8 cellular contexts compared by ENCODE assay signal in genomic region chr11:74170694-74171629, GRCh38. TPM values are rescaled to one million over a fixed set of nuclear protein-coding genes. Genes with fewer than 3 reads are reported as not detected.
DNase-seq lines count a peak whose midpoint lies in the region; ATAC-seq and TF ChIP-seq lines count a peak whose summit lies in the region.

TSS of gene C2CD3 (minus strand) at chr11:74171002. CDS start at chr11:74170792, 210 bp downstream.
TSS of gene PPME1 (plus strand) at chr11:74171289. CDS start at chr11:74171422, 133 bp downstream.

- ATAC-seq in GM21576 (IDR thresholded peaks at IDR 0.05; ENCODE audit: unreplicated experiment), result peak; percentile 95

- peak; percentile 98 for DNase-seq in DMS153 treated with DMSO at 0.1 percent for 48 hours (lab: John Stamatoyannopoulos, UW; ENCODE audit: unreplicated experiment)
- DNase-seq in OCI-M1 (lab: John Stamatoyannopoulos, UW), result peak; percentile 100
- peak; percentile 97 for DNase-seq in activated T-cell treated with anti-CD3 and anti-CD28 coated beads for 24 hours (ENCODE audit: low read depth)
- DNase-seq in epithelial cell of prostate (ENCODE audit: low read depth, low spot score), result peak; percentile 96
- peak; percentile 89 to 95 for DNase-seq in stimulated activated CD8-positive, alpha-beta memory T cell treated with anti-CD3 and anti-CD28 coated beads, Interleukin-4, amount 100 ng/mL, for 1 hour (ENCODE audit: low read depth in 2 of 2, low spot score in 1 of 2)

- TF ChIP-seq EP300 in Ishikawa (IDR thresholded peaks at IDR 0.05; ENCODE audit: borderline replicate concordance), result no peak

- H3K4me3 ChIP-seq in mononuclear cell (ENCODE audit: low read length), result peak within 1 kb of the TSS; percentile 79

- H3K27me3 ChIP-seq in mononuclear cell (ENCODE audit: insufficient read depth, low read length), result no peaks in the 10 kb centered on the region

- no peak for TF ChIP-seq RAD21 in Ishikawa (IDR thresholded peaks at IDR 0.05; ENCODE audit: low read depth)

- H3K27ac ChIP-seq in epithelial cell of prostate, result peak within 1 kb of the TSS; percentile 77

- H3K4me1 ChIP-seq in mononuclear cell (ENCODE audit: insufficient read depth, low read length), result peaks cover 26% of the 10 kb centered on the region

- no peaks in the 10 kb centered on the region for H3K9me3 ChIP-seq in mononuclear cell (ENCODE audit: low read depth, low read length)

TF ChIP-seq in Ishikawa, 13 proteins besides CTCF, POLR2A, EP300 and RAD21:
- no peak for TF ChIP-seq TCF12 (IDR thresholded peaks at IDR 0.05; ENCODE audit: low read depth)
- peak; percentile 55 for TF ChIP-seq NFIC (IDR thresholded peaks at IDR 0.05)
- no peak for TF ChIP-seq CEBPB (IDR thresholded peaks at IDR 0.05)
- TF ChIP-seq TEAD4 (IDR thresholded peaks at IDR 0.05), result no peak
- TF ChIP-seq REST (IDR thresholded peaks at IDR 0.05; ENCODE audit: low read depth), result peak; percentile 57
- peak; percentile 76 for TF ChIP-seq YY1 (IDR thresholded peaks at IDR 0.05; ENCODE audit: low read depth)
- TF ChIP-seq, protein P1, sequence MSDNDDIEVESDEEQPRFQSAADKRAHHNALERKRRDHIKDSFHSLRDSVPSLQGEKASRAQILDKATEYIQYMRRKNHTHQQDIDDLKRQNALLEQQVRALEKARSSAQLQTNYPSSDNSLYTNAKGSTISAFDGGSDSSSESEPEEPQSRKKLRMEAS (IDR thresholded peaks at IDR 0.05), result peak; percentile 93
- TF ChIP-seq TAF1 (IDR thresholded peaks at IDR 0.05; ENCODE audit: low read depth), result peak; percentile 64
- peak; percentile 52; the same call in 1 of the 2 replicates for TF ChIP-seq FOXM1 (IDR thresholded peaks at IDR 0.05; ENCODE audit: borderline replicate concordance, low read depth)
- TF ChIP-seq CREB1 (IDR thresholded peaks at IDR 0.05; ENCODE audit: low read depth), result peak; percentile 62
- TF ChIP-seq EGR1 (IDR thresholded peaks at IDR 0.05), result peak; percentile 87
- 0 out of 2 replicates have a peak, but pooled peaks have one; percentile 21 for TF ChIP-seq ZBTB7A (IDR thresholded peaks at IDR 0.05; ENCODE audit: low read depth)

RNA-seq across cellular contexts. Expression of gene C2CD3, which starts in this region (rescaled TPM):
- 23.3 TPM for total RNA-seq in mononuclear cell

RNA-seq across cellular contexts. Expression of gene PPME1, which starts in this region (rescaled TPM):
- total RNA-seq in mononuclear cell, result 6.2 TPM

Comparison
In these comparisons a context has a peak if more than half of its experiments do, and no peak if none do; other contexts are left out.
1. Peak in every context shown above with its lines: DNase-seq, ATAC-seq, H3K4me3 ChIP-seq and H3K27ac ChIP-seq.